9 cellular contexts compared by ENCODE assay signal in the genomic region with DNA sequence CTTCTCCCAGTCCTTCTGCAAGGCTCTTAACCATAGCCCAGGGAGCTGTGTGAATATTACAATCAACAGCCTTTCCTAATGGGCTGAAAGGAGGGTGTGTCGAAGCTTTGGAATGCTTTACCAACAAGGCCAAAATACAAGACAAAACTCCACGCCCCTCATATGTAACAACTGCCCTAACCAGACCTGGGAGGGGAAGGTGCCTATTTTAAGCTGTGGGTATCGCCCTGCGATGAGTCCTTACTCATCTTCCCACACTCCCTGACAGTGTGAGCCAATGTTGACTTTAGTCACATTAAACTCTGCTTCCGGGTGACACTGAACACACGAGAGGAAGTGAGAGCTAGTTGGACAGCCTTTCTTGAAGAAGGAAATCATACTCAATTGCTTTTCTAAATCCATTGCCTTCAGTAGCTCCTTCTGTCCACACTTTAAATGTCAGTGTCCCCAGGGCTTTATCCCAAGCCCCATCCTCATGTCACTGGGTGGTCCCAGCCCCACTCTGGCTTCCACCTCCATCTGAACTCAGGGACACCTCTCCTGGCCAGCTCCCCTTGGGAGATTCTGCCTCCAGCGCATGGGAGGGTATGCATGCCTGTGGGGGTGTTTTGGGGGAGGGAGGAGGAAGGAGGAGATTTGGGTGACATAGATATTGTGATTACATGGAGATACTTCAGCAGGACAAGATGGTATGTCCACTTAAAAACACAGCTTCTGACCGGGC. TPM values are rescaled to one million over a fixed set of nuclear protein-coding genes. Genes with fewer than 3 reads are reported as not detected.
DNase-seq lines count a peak whose midpoint lies in the region; ATAC-seq and TF ChIP-seq lines count a peak whose summit lies in the region.
"Had no signal": no experiment of that assay in that cellular context is flagged by ENCODE, and none has a peak within 500 bp of the region (broad histone marks: within the 10 kb centered on the region; RNA-seq: fewer than 3 reads in every experiment).

No MANE protein-coding gene starts in this region.

- H3K4me3 ChIP-seq in GM12865 (ENCODE audit: low read depth, low read length) (no peak overlapping the region), esophagus (ENCODE audit: low read depth in 1 of 2, low read length in 2 of 2) (no peak overlapping the region), prostate gland (no peak overlapping the region)
- H3K4me3 ChIP-seq: thoracic aorta had no signal

- no peaks in the 10 kb centered on the region for H3K9me3 ChIP-seq in esophagus (ENCODE audit: control insufficient read depth in 2 of 2, insufficient read depth in 1 of 2, low read depth in 1 of 2, low read length in 1 of 2)
- no peaks in the 10 kb centered on the region for H3K9me3 ChIP-seq in prostate gland
- H3K9me3 ChIP-seq: thoracic aorta had no signal

- no peak for TF ChIP-seq CTCF in GM12865 (IDR thresholded peaks at IDR 0.05; ENCODE audit: insufficient read depth, low read depth, low read length, missing control alignments)
- no peak for TF ChIP-seq CTCF in prostate gland (IDR thresholded peaks at IDR 0.05)
- TF ChIP-seq CTCF in endothelial cell (IDR thresholded peaks at IDR 0.05; ENCODE audit: unreplicated experiment), result no peak

- no peaks in the 10 kb centered on the region for H3K36me3 ChIP-seq in esophagus (ENCODE audit: control insufficient read depth in 2 of 2, insufficient read depth in 2 of 2, low read length in 1 of 2)
- no peaks in the 10 kb centered on the region for H3K36me3 ChIP-seq in prostate gland
- H3K36me3 ChIP-seq: thoracic aorta had no signal

- CTCF ChIA-PET in activated CD4-positive, alpha-beta T cell treated with anti-CD3 and anti-CD28 coated beads, Interleukin-2, amount 10 ng/mL, durations not matched to agents 7 days and 5 days (lab: Charles Lee), result interaction anchor here (0.6 to 1.8 kb wide), 6 partner anchors 8 to 64 kb away, joined by 3 to 6 read pairs (median 3); no protein-coding TSS in a partner anchor

- no peak overlapping the region for H3K4me3 Mint-ChIP-seq in activated CD4-positive, alpha-beta T cell treated with anti-CD3 and anti-CD28 coated beads, Interleukin-2, amount 10 ng/mL, durations not matched to agents 7 days and 5 days
- H3K4me3 Mint-ChIP-seq in endothelial cell (ENCODE audit: unreplicated experiment), result no peak overlapping the region

- 43 to 60% methylated on average over 8 of the region's 8 CpGs for WGBS in esophagus, 2 donors
- 59% methylated on average over 8 of the region's 8 CpGs for WGBS in prostate gland

- no peaks in the 10 kb centered on the region for H3K4me1 Mint-ChIP-seq in activated CD4-positive, alpha-beta T cell treated with anti-CD3 and anti-CD28 coated beads, Interleukin-2, amount 10 ng/mL, durations not matched to agents 7 days and 5 days
- peaks cover 44% of the 10 kb centered on the region for H3K4me1 Mint-ChIP-seq in endothelial cell (ENCODE audit: unreplicated experiment)

- POLR2A ChIA-PET in activated CD4-positive, alpha-beta T cell treated with anti-CD3 and anti-CD28 coated beads, Interleukin-2, amount 10 ng/mL, durations not matched to agents 7 days and 5 days (lab: Charles Lee), result no interaction called here

- H3K27me3 Mint-ChIP-seq in activated CD4-positive, alpha-beta T cell treated with anti-CD3 and anti-CD28 coated beads, Interleukin-2, amount 10 ng/mL, durations not matched to agents 7 days and 5 days, result no peaks in the 10 kb centered on the region
- H3K27me3 Mint-ChIP-seq in endothelial cell (ENCODE audit: unreplicated experiment), result peaks cover 4% of the 10 kb centered on the region

- no peak for TF ChIP-seq POLR2A in prostate gland (IDR thresholded peaks at IDR 0.05)

- no peak for ATAC-seq in GM19324 (IDR thresholded peaks at IDR 0.05; ENCODE audit: low FRiP score, unreplicated experiment)

- H3K27ac ChIP-seq in esophagus (ENCODE audit: low read depth in 2 of 2, low read length in 1 of 2), result peak overlapping the region; percentile 88 to 98
- H3K27ac ChIP-seq in prostate gland, result no peak overlapping the region
- H3K27ac ChIP-seq: thoracic aorta had no signal

- H3K27me3 ChIP-seq in esophagus (ENCODE audit: control insufficient read depth in 1 of 2, insufficient read depth in 2 of 2, low read length in 2 of 2), result no peaks in the 10 kb centered on the region
- no peaks in the 10 kb centered on the region for H3K27me3 ChIP-seq in prostate gland (replicated peaks; ENCODE audit: insufficient read depth)

- no peaks in the 10 kb centered on the region for H3K36me3 Mint-ChIP-seq in activated CD4-positive, alpha-beta T cell treated with anti-CD3 and anti-CD28 coated beads, Interleukin-2, amount 10 ng/mL, durations not matched to agents 7 days and 5 days (ENCODE audit: low read depth)
- peaks cover 5% of the 10 kb centered on the region for H3K36me3 Mint-ChIP-seq in endothelial cell (ENCODE audit: low read depth, unreplicated experiment)

- H3K27ac Mint-ChIP-seq in activated CD4-positive, alpha-beta T cell treated with anti-CD3 and anti-CD28 coated beads, Interleukin-2, amount 10 ng/mL, durations not matched to agents 7 days and 5 days, result no peak overlapping the region
- H3K27ac Mint-ChIP-seq in endothelial cell (ENCODE audit: unreplicated experiment), result no peak overlapping the region

- DNase-seq in GM12865 (ENCODE audit: low read depth), result peak; percentile 21
- peak; percentile 99 for DNase-seq in MV-4-11 (lab: John Stamatoyannopoulos, UW)
- DNase-seq in prostate gland (ENCODE audit: low spot score), result peak; percentile 48
- DNase-seq in NCI-H2171 treated with DMSO at 0.1 percent for 48 hours (lab: John Stamatoyannopoulos, UW), result no peak
- DNase-seq in activated CD4-positive, alpha-beta T cell treated with anti-CD3 and anti-CD28 coated beads, Interleukin-2, amount 10 ng/mL, durations not matched to agents 7 days and 5 days, result no peak
- no peak for DNase-seq in endothelial cell (ENCODE audit: low spot score)

- H3K4me1 ChIP-seq in esophagus (ENCODE audit: control insufficient read depth in 2 of 2, insufficient read depth in 2 of 2, low read length in 1 of 2), result peaks cover 5 to 9% of the 10 kb centered on the region in 2 donors
- peaks cover 11% of the 10 kb centered on the region for H3K4me1 ChIP-seq in prostate gland (replicated peaks)

- H3K9me3 Mint-ChIP-seq in activated CD4-positive, alpha-beta T cell treated with anti-CD3 and anti-CD28 coated beads, Interleukin-2, amount 10 ng/mL, durations not matched to agents 7 days and 5 days, result no peaks in the 10 kb centered on the region
- H3K9me3 Mint-ChIP-seq in endothelial cell (ENCODE audit: unreplicated experiment), result no peaks in the 10 kb centered on the region

- intact Hi-C loops in prostate gland (cut with DNase I), result no loop called here

RNA-seq across cellular contexts. Expression of a gene that starts 6.5 kb away (rescaled TPM):
- 10 to 100 TPM; 44.8 to 69.5 TPM for polyA plus RNA-seq in esophagus
- total RNA-seq in prostate gland, result 100 to 1,000 TPM in 1 of 2 donors, 10 to 100 TPM in 1; 64.1 to 163 TPM
- 10 to 100 TPM; 86.4 to 92.9 TPM for total RNA-seq in activated CD4-positive, alpha-beta T cell treated with anti-CD3 and anti-CD28 coated beads, Interleukin-2, amount 10 ng/mL, durations not matched to agents 7 days and 5 days
- total RNA-seq in endothelial cell (ENCODE audit: unreplicated experiment), result 138 TPM

RNA-seq across cellular contexts. Expression of a gene that starts 55.6 kb away (rescaled TPM):
- polyA plus RNA-seq in esophagus, result 10 to 100 TPM; 12.2 to 31.5 TPM
- total RNA-seq in prostate gland, result 10 to 100 TPM; 30.0 to 55.2 TPM
- 10 to 100 TPM; 11.7 to 16.8 TPM for total RNA-seq in activated CD4-positive, alpha-beta T cell treated with anti-CD3 and anti-CD28 coated beads, Interleukin-2, amount 10 ng/mL, durations not matched to agents 7 days and 5 days
- total RNA-seq in endothelial cell (ENCODE audit: unreplicated experiment), result 38.5 TPM

Comparison
In these comparisons a context has a peak if more than half of its experiments do, and no peak if none do; other contexts are left out.
1. DNase-seq: peak in GM12865 (single experiment), MV-4-11 (single experiment) and prostate gland (single experiment); none in NCI-H2171 treated with DMSO at 0.1 percent for 48 hours (single experiment), activated CD4-positive, alpha-beta T cell treated with anti-CD3 and anti-CD28 coated beads, Interleukin-2, amount 10 ng/mL, durations not matched to agents 7 days and 5 days (single experiment) and endothelial cell (single experiment).
2. H3K27ac ChIP-seq: peak in esophagus (2 of 2); none in prostate gland (0 of 2).